In the genomic region with DNA sequence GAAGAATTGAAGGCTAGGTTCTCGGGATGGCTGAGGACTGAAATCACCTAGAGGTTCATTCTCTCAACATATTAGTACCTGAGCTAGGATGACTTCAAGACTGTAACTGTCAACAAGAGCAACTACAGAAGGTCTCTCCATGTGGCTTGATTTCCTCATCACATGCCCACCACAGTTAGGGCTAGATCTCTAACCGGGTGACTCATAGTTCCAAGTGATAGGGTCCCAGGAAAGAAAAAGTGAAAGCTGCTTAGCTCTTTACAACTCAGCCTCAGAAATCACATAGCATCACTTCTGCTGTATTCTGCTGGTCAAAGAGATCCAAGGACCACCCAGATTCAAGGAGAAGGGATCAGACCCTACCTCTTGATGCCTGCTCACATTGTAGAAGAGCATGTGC, we compare ENCODE assay signal across 22 cellular contexts.
"Had no signal": no experiment of that assay in that cellular context is flagged by ENCODE, and none has a peak within 500 bp of the region (broad histone marks: within the 10 kb centered on the region; RNA-seq: fewer than 3 reads in every experiment).

No MANE protein-coding gene starts in this region.

- H3K4me1 ChIP-seq: pancreas, stomach, vagina had no signal

- DNase-seq: activated CD4-positive, alpha-beta T cell treated with anti-CD3 and anti-CD28 coated beads, Interleukin-2, amount 10 ng/mL, durations not matched to agents 24 days and 14 days; activated CD4-positive, CD25-positive, alpha-beta regulatory T cell; activated CD8-positive, alpha-beta T cell treated with anti-CD3 and anti-CD28 coated beads, Interleukin-2, amount 10 ng/mL, durations not matched to agents 7 days and 5 days; activated naive CD4-positive, alpha-beta T cell treated with Interleukin-2 at 50 U/mL for 16 hours; activated T-cell treated with anti-CD3 and anti-CD28 coated beads, Interleukin-2, amount 50 U/mL, for 24 hours; anterior cingulate cortex; effector CD8-positive, alpha-beta T cell; natural killer cell; pancreas; right lobe of liver; stimulated activated CD4-positive, alpha-beta T cell treated with anti-CD3 and anti-CD28 coated beads, Interleukin-4, amount 100 ng/mL, for 1 hour; stomach; T-helper 1 cell; T1000; trophoblast cell had no signal

- H3K4me3 ChIP-seq: gastroesophageal sphincter, pancreas, right lobe of liver, smooth muscle cell, stomach, vagina had no signal

- ATAC-seq: activated CD8-positive, alpha-beta T cell treated with anti-CD3 and anti-CD28 coated beads, Interleukin-2, amount 10 ng/mL, durations not matched to agents 7 days and 5 days; gastroesophageal sphincter; natural killer cell; pancreas; right lobe of liver; stimulated activated effector memory CD8-positive, alpha-beta T cell treated with anti-CD3 and anti-CD28 coated beads, Interleukin-12 subunit alpha, Interleukin-12 subunit beta, amount 100 ng/mL, for 72 hours had no signal

- H3K4me2 ChIP-seq: smooth muscle cell had no signal

- H3K9me3 Mint-ChIP-seq: activated CD4-positive, alpha-beta T cell treated with anti-CD3 and anti-CD28 coated beads, Interleukin-2, amount 10 ng/mL, durations not matched to agents 24 days and 14 days had no signal

- H3K27me3 ChIP-seq: gastroesophageal sphincter, neutrophil, pancreas, right lobe of liver, stomach, vagina had no signal

- H3K4me1 Mint-ChIP-seq: activated CD4-positive, alpha-beta T cell treated with anti-CD3 and anti-CD28 coated beads, Interleukin-2, amount 10 ng/mL, durations not matched to agents 24 days and 14 days; natural killer cell; stimulated activated effector memory CD8-positive, alpha-beta T cell treated with anti-CD3 and anti-CD28 coated beads, Interleukin-12 subunit alpha, Interleukin-12 subunit beta, amount 100 ng/mL, for 72 hours had no signal

- H3K27ac ChIP-seq: gastroesophageal sphincter, neutrophil, pancreas, right lobe of liver, stomach, vagina had no signal

- H3K36me3 ChIP-seq: gastroesophageal sphincter, neutrophil, pancreas, right lobe of liver, stomach, vagina had no signal

- H3K27ac Mint-ChIP-seq: activated CD4-positive, alpha-beta T cell treated with anti-CD3 and anti-CD28 coated beads, Interleukin-2, amount 10 ng/mL, durations not matched to agents 24 days and 14 days; activated CD8-positive, alpha-beta T cell treated with anti-CD3 and anti-CD28 coated beads, Interleukin-2, amount 10 ng/mL, durations not matched to agents 7 days and 5 days; activated T-cell treated with anti-CD3 and anti-CD28 coated beads, Interleukin-2, amount 50 U/mL, for 24 hours; activated T-helper 2 cell treated with anti-CD3 and anti-CD28 coated beads, Interferon-gamma antibody, Interleukin-2, Interleukin-4, amounts not matched to agents 10 μg/mL and 5 μg/mL and 100 μg/mL, durations not matched to agents 14 hours and 24 hours and 36 hours; dendritic cell treated with granulocyte-macrophage colony-stimulating factor and Interleukin-4, amounts not matched to agents 40 ng/mL and 50 ng/mL, for 4 days; natural killer cell; stimulated activated effector memory CD8-positive, alpha-beta T cell treated with anti-CD3 and anti-CD28 coated beads, Interleukin-12 subunit alpha, Interleukin-12 subunit beta, amount 100 ng/mL, for 72 hours had no signal

- H3K27me3 Mint-ChIP-seq: activated CD4-positive, alpha-beta T cell treated with anti-CD3 and anti-CD28 coated beads, Interleukin-2, amount 10 ng/mL, durations not matched to agents 24 days and 14 days; activated T-cell treated with anti-CD3 and anti-CD28 coated beads, Interleukin-2, amount 50 U/mL, for 24 hours; dendritic cell treated with granulocyte-macrophage colony-stimulating factor and Interleukin-4, amounts not matched to agents 40 ng/mL and 50 ng/mL, for 4 days had no signal

- H3K36me3 Mint-ChIP-seq: natural killer cell; stimulated activated effector memory CD8-positive, alpha-beta T cell treated with anti-CD3 and anti-CD28 coated beads, Interleukin-12 subunit alpha, Interleukin-12 subunit beta, amount 100 ng/mL, for 72 hours had no signal

- H3K4me3 Mint-ChIP-seq: activated CD4-positive, alpha-beta T cell treated with anti-CD3 and anti-CD28 coated beads, Interleukin-2, amount 10 ng/mL, durations not matched to agents 24 days and 14 days; activated CD8-positive, alpha-beta T cell treated with anti-CD3 and anti-CD28 coated beads, Interleukin-2, amount 10 ng/mL, durations not matched to agents 7 days and 5 days; activated T-cell treated with anti-CD3 and anti-CD28 coated beads, Interleukin-2, amount 50 U/mL, for 24 hours; dendritic cell treated with granulocyte-macrophage colony-stimulating factor and Interleukin-4, amounts not matched to agents 40 ng/mL and 50 ng/mL, for 4 days; natural killer cell; stimulated activated effector memory CD8-positive, alpha-beta T cell treated with anti-CD3 and anti-CD28 coated beads, Interleukin-12 subunit alpha, Interleukin-12 subunit beta, amount 100 ng/mL, for 72 hours had no signal

- H3K9me3 ChIP-seq: neutrophil, pancreas, right lobe of liver, vagina had no signal
